In genomic region chr4:152628128-152628527, GRCh38 we compare ENCODE assay signal across 23 cellular contexts. TPM values are rescaled to one million over a fixed set of nuclear protein-coding genes. Genes with fewer than 3 reads are reported as not detected.
DNase-seq lines count a peak whose midpoint lies in the region; TF ChIP-seq lines count a peak whose summit lies in the region.
"Had no signal": no experiment of that assay in that cellular context is flagged by ENCODE, and none has a peak within 500 bp of the region (broad histone marks: within the 10 kb centered on the region; RNA-seq: fewer than 3 reads in every experiment).

No MANE protein-coding gene starts in this region.

- no peaks in the 10 kb centered on the region for H3K27me3 Mint-ChIP-seq in IgD-negative memory B cell
- peaks cover 4% of the 10 kb centered on the region for H3K27me3 Mint-ChIP-seq in osteocyte (ENCODE audit: unreplicated experiment)
- H3K27me3 Mint-ChIP-seq: activated CD4-positive, alpha-beta memory T cell treated with anti-CD3 and anti-CD28 coated beads, Interleukin-2, amount 10 ng/mL, durations not matched to agents 7 days and 5 days had no signal

- H3K4me3 Mint-ChIP-seq in IgD-negative memory B cell (no peak overlapping the region), osteocyte (ENCODE audit: unreplicated experiment) (no peak overlapping the region)
- H3K4me3 Mint-ChIP-seq: activated CD4-positive, alpha-beta memory T cell treated with anti-CD3 and anti-CD28 coated beads, Interleukin-2, amount 10 ng/mL, durations not matched to agents 7 days and 5 days; CD8-positive, alpha-beta T cell had no signal

- H3K27ac ChIP-seq in Peyer's patch = no peak overlapping the region
- H3K27ac ChIP-seq: foreskin keratinocyte, ovary, sigmoid colon, testis had no signal

- no peaks in the 10 kb centered on the region for H3K27me3 ChIP-seq in Peyer's patch
- H3K27me3 ChIP-seq: foreskin keratinocyte, ovary, sigmoid colon, testis had no signal

- no peaks in the 10 kb centered on the region for H3K36me3 ChIP-seq in Peyer's patch
- H3K36me3 ChIP-seq: ovary, sigmoid colon had no signal

- TF ChIP-seq CTCF in osteocyte (IDR thresholded peaks at IDR 0.05) = no peak
- no peak for TF ChIP-seq CTCF in Peyer's patch (IDR thresholded peaks at IDR 0.05)

- peaks cover 2 to 5% (median 3%) of the 10 kb centered on the region in 3 donors for H3K4me1 Mint-ChIP-seq in IgD-negative memory B cell
- no peaks in the 10 kb centered on the region for H3K4me1 Mint-ChIP-seq in osteocyte (ENCODE audit: unreplicated experiment)

- H3K36me3 Mint-ChIP-seq in IgD-negative memory B cell (peaks cover 6% of the 10 kb centered on the region), osteocyte (ENCODE audit: unreplicated experiment) (no peaks in the 10 kb centered on the region)

- no peaks in the 10 kb centered on the region for H3K9me3 Mint-ChIP-seq in IgD-negative memory B cell
- no peaks in the 10 kb centered on the region for H3K9me3 Mint-ChIP-seq in osteocyte (ENCODE audit: unreplicated experiment)
- H3K9me3 Mint-ChIP-seq: activated CD4-positive, alpha-beta memory T cell treated with anti-CD3 and anti-CD28 coated beads, Interleukin-2, amount 10 ng/mL, durations not matched to agents 7 days and 5 days; CD8-positive, alpha-beta T cell had no signal

- H3K9me3 ChIP-seq in Peyer's patch = no peaks in the 10 kb centered on the region
- H3K9me3 ChIP-seq: ovary, sigmoid colon, testis had no signal

- H3K4me1 ChIP-seq in Peyer's patch = no peaks in the 10 kb centered on the region
- H3K4me1 ChIP-seq: foreskin keratinocyte, sigmoid colon, testis had no signal

- H3K4me3 ChIP-seq in Peyer's patch = no peak overlapping the region
- H3K4me3 ChIP-seq: ovary, sigmoid colon, testis had no signal

- TF ChIP-seq POLR2A in Peyer's patch (IDR thresholded peaks at IDR 0.05) = no peak

- DNase-seq in AG20443 (ENCODE audit: low spot score) (peak; percentile 82), fibroblast of the conjunctiva (ENCODE audit: low read depth) (peak; percentile 42), osteocyte (ENCODE audit: extremely low spot score, unreplicated experiment) (peak; percentile 44), NCI-H1048 (lab: John Stamatoyannopoulos, UW) (no peak), Peyer's patch (no peak), DMS53 (lab: John Stamatoyannopoulos, UW) (no peak), medulla oblongata (ENCODE audit: extremely low spot score) (no peak)
- DNase-seq: activated CD4-positive, alpha-beta memory T cell treated with anti-CD3 and anti-CD28 coated beads, Interleukin-2, amount 10 ng/mL, durations not matched to agents 7 days and 5 days; activated gamma-delta T cell; CD8-positive, alpha-beta T cell; DMS153; foreskin keratinocyte; GDM1; hippocampal formation; NCI-H1092; NCI-H1930; NCI-H82; OCI-M1; ovary; SHP77 treated with DMSO at 0.1 percent for 48 hours; sigmoid colon; testis had no signal

- peak overlapping the region in 2 of 3 donors; percentile 12 to 88 for H3K27ac Mint-ChIP-seq in IgD-negative memory B cell
- H3K27ac Mint-ChIP-seq in osteocyte (ENCODE audit: unreplicated experiment) = no peak overlapping the region
- H3K27ac Mint-ChIP-seq: activated CD4-positive, alpha-beta memory T cell treated with anti-CD3 and anti-CD28 coated beads, Interleukin-2, amount 10 ng/mL, durations not matched to agents 7 days and 5 days; CD8-positive, alpha-beta T cell had no signal

RNA-seq across cellular contexts. Expression of gene TMEM154, which starts 51.7 kb away (rescaled TPM):
- polyA plus RNA-seq in IgD-negative memory B cell = 210 TPM
- total RNA-seq in osteocyte = 0.60 and 1.4 TPM in 2 replicates
- total RNA-seq in Peyer's patch = 10 to 100 TPM in 1 of 4 donors, 1 to 10 TPM in 2, under 1 TPM in 1; 0.38 to 56.9 (median 2.5) TPM

Comparison
In these comparisons a context has a peak if more than half of its experiments do, and no peak if none do; other contexts are left out.
1. DNase-seq: peak in AG20443 (single experiment), fibroblast of the conjunctiva (single experiment) and osteocyte (single experiment); none in NCI-H1048 (single experiment), Peyer's patch (0 of 3), DMS53 (single experiment) and medulla oblongata (single experiment).